ENCODE assay signal across 28 cellular contexts in the genomic region with DNA sequence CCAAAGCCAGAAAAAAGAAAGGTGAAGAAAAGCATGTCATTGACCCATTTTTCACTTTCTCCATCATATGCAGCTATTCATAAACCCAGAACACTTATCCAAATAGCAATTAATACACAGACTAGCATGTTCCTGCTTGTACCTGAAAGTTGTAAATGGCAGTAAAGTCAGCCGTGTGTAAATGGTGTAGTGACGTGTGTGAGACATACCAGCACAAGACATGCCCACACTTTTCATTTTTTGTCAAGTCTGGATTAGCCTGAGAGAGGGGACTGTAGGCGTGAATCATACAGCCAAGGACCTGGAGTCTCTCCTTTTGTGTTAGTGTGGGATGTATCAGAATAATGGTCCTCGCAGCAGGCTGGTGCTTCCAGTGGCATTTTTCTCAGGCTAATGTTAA.
DNase-seq lines count a peak whose midpoint lies in the region; ATAC-seq, FAIRE-seq and TF ChIP-seq lines count a peak whose summit lies in the region.
"Had no signal": no experiment of that assay in that cellular context is flagged by ENCODE, and none has a peak within 500 bp of the region (broad histone marks: within the 10 kb centered on the region; RNA-seq: fewer than 3 reads in every experiment).

No MANE protein-coding gene starts in this region.

- H3K4me3 Mint-ChIP-seq in mesothelial cell of epicardium: no peak overlapping the region
- H3K4me3 Mint-ChIP-seq: activated CD4-positive, alpha-beta T cell treated with anti-CD3 and anti-CD28 coated beads, Interleukin-2, amount 10 ng/mL, durations not matched to agents 24 days and 14 days; WTC11 had no signal

- TF ChIP-seq CTCF in bronchial epithelial cell (IDR thresholded peaks at IDR 0.05; ENCODE audit: insufficient read depth, low read length, severe bottlenecking) (no peak), mesothelial cell of epicardium (IDR thresholded peaks at IDR 0.05; ENCODE audit: unreplicated experiment) (no peak), vagina (IDR thresholded peaks at IDR 0.05) (no peak)

- peak overlapping the region; percentile 27 for H3K27ac ChIP-seq in vagina
- H3K27ac ChIP-seq: 22Rv1; BLaER1 treated with 17β-estradiol and CSF1 and Interleukin-3, amounts not matched to agents 10 nM and 100 nM; esophagus muscularis mucosa; heart right ventricle; neutrophil; right lobe of liver; tibial nerve had no signal

- intact Hi-C loops in vagina (cut with DNase I): no loop called here

- DNase-seq in NCI-H1105 treated with DMSO at 0.1 percent for 48 hours (lab: John Stamatoyannopoulos, UW) (peak; percentile 29), NCI-H1105 (lab: John Stamatoyannopoulos, UW) (no peak), bronchial epithelial cell (ENCODE audit: low read depth) (peak; percentile 100), mesothelial cell of epicardium (ENCODE audit: low spot score in 2 of 2, unreplicated experiment in 2 of 2) (no peak), vagina (ENCODE audit: extremely low spot score in 2 of 2) (no peak), SKM-1 treated with dmso at 0.1 percent for 144 hours (lab: John Stamatoyannopoulos, UW; ENCODE audit: unreplicated experiment) (no peak)
- DNase-seq: activated effector memory CD4-positive, alpha-beta T cell treated with Interleukin-2 at 50 U/mL for 16 hours; COR-L47; DMS53; effector memory CD4-positive, alpha-beta T cell; foreskin melanocyte; heart right ventricle; NCI-H1048; NCI-H1930; right lobe of liver; stimulated activated CD4-positive, alpha-beta T cell treated with anti-CD3 and anti-CD28 coated beads, Interleukin-12 subunit alpha, Interleukin-12 subunit beta, amount 100 ng/mL, for 4 hours; stimulated activated CD4-positive, alpha-beta T cell treated with anti-CD3 and anti-CD28 coated beads, Interleukin-2, amount 100 ng/mL, for 48 hours had no signal

- peaks cover 3% of the 10 kb centered on the region for H3K4me1 ChIP-seq in vagina
- H3K4me1 ChIP-seq: BLaER1 treated with 17β-estradiol and CSF1 and Interleukin-3, amounts not matched to agents 10 nM and 100 nM; esophagus muscularis mucosa; heart right ventricle; right lobe of liver; tibial nerve had no signal

- peaks cover 7% of the 10 kb centered on the region for H3K4me1 Mint-ChIP-seq in mesothelial cell of epicardium
- H3K4me1 Mint-ChIP-seq: WTC11 had no signal

- FAIRE-seq in bronchial epithelial cell (lab: Jason Lieb, UNC): peak; percentile 99
- FAIRE-seq: colon had no signal

- H3K36me3 Mint-ChIP-seq in mesothelial cell of epicardium: no peaks in the 10 kb centered on the region
- H3K36me3 Mint-ChIP-seq: WTC11 had no signal

- H3K27me3 Mint-ChIP-seq in mesothelial cell of epicardium (ENCODE audit: low read depth): peaks cover 2% of the 10 kb centered on the region
- H3K27me3 Mint-ChIP-seq: activated CD4-positive, alpha-beta T cell treated with anti-CD3 and anti-CD28 coated beads, Interleukin-2, amount 10 ng/mL, durations not matched to agents 24 days and 14 days had no signal

- peaks cover 16% of the 10 kb centered on the region for H3K9me3 Mint-ChIP-seq in mesothelial cell of epicardium

- H3K36me3 ChIP-seq in bronchial epithelial cell (ENCODE audit: control insufficient read depth, insufficient read depth, low read length): no peaks in the 10 kb centered on the region
- H3K36me3 ChIP-seq in vagina: no peaks in the 10 kb centered on the region
- H3K36me3 ChIP-seq: BLaER1 treated with 17β-estradiol and CSF1 and Interleukin-3, amounts not matched to agents 10 nM and 100 nM; esophagus muscularis mucosa; heart right ventricle; neutrophil; right lobe of liver; tibial nerve had no signal

- no peak for TF ChIP-seq POLR2A in vagina (IDR thresholded peaks at IDR 0.05)

- ATAC-seq in GM19467 (IDR thresholded peaks at IDR 0.05; ENCODE audit: unreplicated experiment) (no peak), GM19324 (IDR thresholded peaks at IDR 0.05; ENCODE audit: low FRiP score, unreplicated experiment) (no peak)
- ATAC-seq: activated naive CD4-positive, alpha-beta T cell treated with anti-CD3 and anti-CD28 coated beads, Interleukin-2, amount 50 U/mL, for 72 hours; heart right ventricle; right lobe of liver; WTC11 had no signal

- H3K9me3 ChIP-seq in vagina: no peaks in the 10 kb centered on the region
- H3K9me3 ChIP-seq: neutrophil, right lobe of liver had no signal

- H3K27ac Mint-ChIP-seq in mesothelial cell of epicardium: peak overlapping the region; percentile 27
- H3K27ac Mint-ChIP-seq: activated CD4-positive, alpha-beta T cell treated with anti-CD3 and anti-CD28 coated beads, Interleukin-2, amount 10 ng/mL, durations not matched to agents 24 days and 14 days; activated naive CD4-positive, alpha-beta T cell treated with anti-CD3 and anti-CD28 coated beads, Interleukin-2, amount 50 U/mL, for 72 hours; WTC11 had no signal

- no peak overlapping the region for H3K4me3 ChIP-seq in bronchial epithelial cell (ENCODE audit: low read depth, low read length)
- H3K4me3 ChIP-seq in vagina: no peak overlapping the region
- H3K4me3 ChIP-seq: BLaER1 treated with 17β-estradiol and CSF1 and Interleukin-3, amounts not matched to agents 10 nM and 100 nM; esophagus muscularis mucosa; heart right ventricle; right lobe of liver; tibial nerve had no signal

- no peaks in the 10 kb centered on the region for H3K27me3 ChIP-seq in bronchial epithelial cell (ENCODE audit: control insufficient read depth, insufficient read depth, low read length)
- no peaks in the 10 kb centered on the region for H3K27me3 ChIP-seq in vagina
- H3K27me3 ChIP-seq: BLaER1 treated with 17β-estradiol and CSF1 and Interleukin-3, amounts not matched to agents 10 nM and 100 nM; esophagus muscularis mucosa; right lobe of liver; tibial nerve had no signal

Comparison
In these comparisons a context has a peak if more than half of its experiments do, and no peak if none do; other contexts are left out.
1. DNase-seq: peak in NCI-H1105 treated with DMSO at 0.1 percent for 48 hours (single experiment) and bronchial epithelial cell (single experiment); none in NCI-H1105 (single experiment), mesothelial cell of epicardium (0 of 2), vagina (0 of 2) and SKM-1 treated with dmso at 0.1 percent for 144 hours (single experiment).